Comparison of ENCODE assay signal across 1 cellular context in genomic region chr3:13833506-13834257, GRCh38.
TF ChIP-seq lines count a peak whose summit lies in the region.

No MANE protein-coding gene starts in this region.

TF ChIP-seq in H1, 55 proteins besides CTCF, POLR2A, EP300 and RAD21:
- TF ChIP-seq KDM5A (IDR thresholded peaks at IDR 0.05; ENCODE audit: low read length) (no peak), ATF3 (IDR thresholded peaks at IDR 0.05; ENCODE audit: insufficient read depth, low read depth, low read length) (no peak), CHD2 (IDR thresholded peaks at IDR 0.05; ENCODE audit: low read length) (no peak), BRCA1 (IDR thresholded peaks at IDR 0.05; ENCODE audit: low read depth, low read length) (no peak), HDAC2 (IDR thresholded peaks at IDR 0.05; ENCODE audit: borderline replicate concordance in 1 of 2, low read depth in 2 of 2, low read length in 2 of 2) (no peak), TCF12 (IDR thresholded peaks at IDR 0.05; ENCODE audit: low read depth, low read length) (no peak), SP4 (IDR thresholded peaks at IDR 0.05; ENCODE audit: low read length) (no peak), MAX (IDR thresholded peaks at IDR 0.05) (no peak), TAF1 (IDR thresholded peaks at IDR 0.05; ENCODE audit: low read depth, low read length) (no peak), CBX5 (IDR thresholded peaks at IDR 0.05; ENCODE audit: low read depth, low read length) (no peak), CEBPB (IDR thresholded peaks at IDR 0.05; ENCODE audit: low read depth, low read length) (no peak), SP1 (IDR thresholded peaks at IDR 0.05; ENCODE audit: low read depth, low read length) (no peak), E2F6 (IDR thresholded peaks at IDR 0.05) (no peak), SAP30 (IDR thresholded peaks at IDR 0.05; ENCODE audit: insufficient read depth, insufficient replicate concordance, low read length) (no peak)
